In genomic region chr11:118870396-118871343, GRCh38 we compare ENCODE assay signal across 1 cellular context.
TF ChIP-seq lines count a peak whose summit lies in the region.

No MANE protein-coding gene starts in this region.

TF ChIP-seq in GM23338, 12 proteins besides CTCF, POLR2A, EP300 and RAD21 (continued from another document):
- TF ChIP-seq JUNB (IDR thresholded peaks at IDR 0.05; ENCODE audit: unreplicated experiment) (no peak), ZNF462 (CRISPR knock-in tag; IDR thresholded peaks at IDR 0.05) (no peak)
TF ChIP-seq in GM23338: peak in this region for 0.
